Comparison of ENCODE assay signal across 25 cellular contexts in the genomic region with DNA sequence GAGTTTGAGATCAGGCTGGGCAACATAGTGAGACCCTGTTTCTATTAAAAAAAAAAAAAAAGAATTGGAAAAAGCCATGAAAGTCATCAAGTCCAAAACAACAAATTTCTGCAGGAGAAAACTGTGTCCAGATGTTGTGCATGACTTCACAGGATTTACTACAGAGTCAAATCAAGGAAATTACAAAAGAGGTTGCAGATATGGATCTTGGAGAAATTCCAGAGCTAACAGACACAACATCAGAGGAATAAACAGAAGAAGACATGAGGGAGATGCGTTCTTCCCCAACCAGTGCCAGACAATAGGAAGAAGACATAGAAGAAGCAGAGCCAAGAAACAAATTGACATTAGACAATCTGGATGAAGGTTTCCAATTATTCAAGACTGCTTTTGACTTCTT.
"Had no signal": no experiment of that assay in that cellular context is flagged by ENCODE, and none has a peak within 500 bp of the region (broad histone marks: within the 10 kb centered on the region; RNA-seq: fewer than 3 reads in every experiment).

No MANE protein-coding gene starts in this region.

- H3K27me3 Mint-ChIP-seq: central memory CD8-positive, alpha-beta T cell; effector memory CD8-positive, alpha-beta T cell; naive B cell; T-cell had no signal

- H3K9ac ChIP-seq: neural progenitor cell had no signal

- H3K27ac ChIP-seq: breast epithelium, colonic mucosa, dorsolateral prefrontal cortex, lower lobe of right lung, neural progenitor cell, spleen, upper lobe of left lung had no signal

- H2AFZ ChIP-seq: neural progenitor cell had no signal

- H3K9me3 ChIP-seq: breast epithelium, colonic mucosa, lower lobe of right lung, upper lobe of left lung had no signal

- H3K4me1 ChIP-seq: breast epithelium, colonic mucosa, lower lobe of right lung, spleen had no signal

- FAIRE-seq: kidney, TTC549 had no signal

- H3K4me2 ChIP-seq: neural progenitor cell had no signal

- ATAC-seq: activated CD8-positive, alpha-beta T cell treated with anti-CD3 and anti-CD28 coated beads, Interleukin-2, amount 10 ng/mL, durations not matched to agents 7 days and 5 days; activated naive CD4-positive, alpha-beta T cell treated with anti-CD3 and anti-CD28 coated beads, Interleukin-2, amount 50 U/mL, for 72 hours; effector memory CD8-positive, alpha-beta T cell; left lobe of liver; lower lobe of right lung; stimulated activated naive CD8-positive, alpha-beta T cell treated with anti-CD3 and anti-CD28 coated beads, Interleukin-15, Interleukin-2, amounts not matched to agents 100 U/mL and 50 U/mL, for 24 hours; T-cell had no signal

- H3K27me3 ChIP-seq: breast epithelium, colonic mucosa, dorsolateral prefrontal cortex, neural progenitor cell, spleen, upper lobe of left lung had no signal

- DNase-seq: activated CD4-positive, alpha-beta T cell treated with anti-CD3 and anti-CD28 coated beads for 1 hour; activated CD4-positive, alpha-beta T cell treated with anti-CD3 and anti-CD28 coated beads, Interleukin-2, amount 50 U/mL, for 1 hour; activated CD8-positive, alpha-beta T cell treated with anti-CD3 and anti-CD28 coated beads, Interleukin-2, amount 10 ng/mL, durations not matched to agents 7 days and 5 days; activated gamma-delta T cell treated with Interleukin-2 at 50 U/mL for 16 hours; colonic mucosa; dorsolateral prefrontal cortex; effector memory CD8-positive, alpha-beta T cell; kidney; lower lobe of right lung; mesendoderm; naive B cell; retina; spleen; stimulated activated CD4-positive, alpha-beta T cell treated with anti-CD3 and anti-CD28 coated beads, Interleukin-4, amount 100 ng/mL, for 1 hour; stimulated activated naive CD8-positive, alpha-beta T cell treated with anti-CD3 and anti-CD28 coated beads, Interleukin-15, Interleukin-2, amounts not matched to agents 100 U/mL and 50 U/mL, for 24 hours; T-cell; upper lobe of left lung had no signal

- H3K9me3 Mint-ChIP-seq: activated naive CD4-positive, alpha-beta T cell treated with anti-CD3 and anti-CD28 coated beads, Interleukin-2, amount 50 U/mL, for 72 hours; activated T-helper 1 cell treated with anti-CD3 and anti-CD28 coated beads, Interleukin-12 subunit alpha, Interleukin-12 subunit beta, Interleukin-2, Interleukin-4 antibody, amounts not matched to agents 30 ng/mL and 10 ng/mL and 1 ng/mL, durations not matched to agents 14 hours and 24 hours and 36 hours; central memory CD8-positive, alpha-beta T cell; effector memory CD8-positive, alpha-beta T cell; T-helper 2 cell treated with Interferon-gamma antibody and Interleukin-4, amounts not matched to agents 5 μg/mL and 100 μg/mL, for 36 hours had no signal

- H3K4me3 Mint-ChIP-seq: activated CD8-positive, alpha-beta T cell treated with anti-CD3 and anti-CD28 coated beads, Interleukin-2, amount 10 ng/mL, durations not matched to agents 7 days and 5 days; activated T-helper 1 cell treated with anti-CD3 and anti-CD28 coated beads, Interleukin-12 subunit alpha, Interleukin-12 subunit beta, Interleukin-2, Interleukin-4 antibody, amounts not matched to agents 30 ng/mL and 10 ng/mL and 1 ng/mL, durations not matched to agents 14 hours and 24 hours and 36 hours; central memory CD8-positive, alpha-beta T cell; effector memory CD8-positive, alpha-beta T cell; naive B cell; neural progenitor cell; T-cell; T-helper 2 cell treated with Interferon-gamma antibody and Interleukin-4, amounts not matched to agents 5 μg/mL and 100 μg/mL, for 36 hours had no signal

- H3K36me3 ChIP-seq: breast epithelium, colonic mucosa, neural progenitor cell had no signal

- H3K4me1 Mint-ChIP-seq: neural progenitor cell had no signal

- H3K4me3 ChIP-seq: breast epithelium, colonic mucosa, dorsolateral prefrontal cortex, lower lobe of right lung, neural progenitor cell, spleen, upper lobe of left lung had no signal

- H3K27ac Mint-ChIP-seq: activated CD8-positive, alpha-beta T cell treated with anti-CD3 and anti-CD28 coated beads, Interleukin-2, amount 10 ng/mL, durations not matched to agents 7 days and 5 days; activated naive CD4-positive, alpha-beta T cell treated with anti-CD3 and anti-CD28 coated beads, Interleukin-2, amount 50 U/mL, for 72 hours; activated T-helper 1 cell treated with anti-CD3 and anti-CD28 coated beads, Interleukin-12 subunit alpha, Interleukin-12 subunit beta, Interleukin-2, Interleukin-4 antibody, amounts not matched to agents 30 ng/mL and 10 ng/mL and 1 ng/mL, durations not matched to agents 14 hours and 24 hours and 36 hours; effector memory CD8-positive, alpha-beta T cell; naive B cell; neural progenitor cell; T-cell; T-helper 2 cell treated with Interferon-gamma antibody and Interleukin-4, amounts not matched to agents 5 μg/mL and 100 μg/mL, for 36 hours had no signal
